8 cellular contexts compared by ENCODE assay signal in genomic region chr1:145917595-145917994, GRCh38. TPM values are rescaled to one million over a fixed set of nuclear protein-coding genes. Genes with fewer than 3 reads are reported as not detected.
DNase-seq lines count a peak whose midpoint lies in the region; ATAC-seq, FAIRE-seq and TF ChIP-seq lines count a peak whose summit lies in the region.

No MANE protein-coding gene starts in this region.

- peak overlapping the region; percentile 94 for H2AFZ ChIP-seq in DND-41 (ENCODE audit: low read depth, low read length)
- H2AFZ ChIP-seq in trophoblast cell (ENCODE audit: insufficient read depth, low read length, poor library complexity), result no peak overlapping the region

- WGBS in esophagus, 2 donors, result 55 to 65% methylated on average over 5 of the region's 5 CpGs
- WGBS in trophoblast cell (ENCODE audit: extremely low coverage, insufficient coverage, insufficient read length), result no CpG with 5 or more reads among the region's 5 CpGs

- no peak overlapping the region for H4K91ac ChIP-seq in trophoblast cell (ENCODE audit: low read depth, low read length)

- ATAC-seq in DND-41 (ENCODE audit: insufficient read depth, low read depth), result no peak
- ATAC-seq in Panc1, result no peak
- no peak for ATAC-seq in HG02884 (IDR thresholded peaks at IDR 0.05; ENCODE audit: unreplicated experiment)
- ATAC-seq in HG03175 (IDR thresholded peaks at IDR 0.05; ENCODE audit: unreplicated experiment), result no peak
- no peak for ATAC-seq in HG02571 (IDR thresholded peaks at IDR 0.05; ENCODE audit: unreplicated experiment)

- no peak for FAIRE-seq in frontal cortex (lab: Jason Lieb, UNC)

- no peak overlapping the region for H2BK120ac ChIP-seq in trophoblast cell (ENCODE audit: insufficient read depth, low read length, poor library complexity)

- H3K36me3 ChIP-seq in DND-41 (ENCODE audit: insufficient read depth, low read length), result peaks cover 11% of the 10 kb centered on the region; the same call in 1 of the 2 replicates
- peaks cover 7% of the 10 kb centered on the region for H3K36me3 ChIP-seq in Panc1 (ENCODE audit: control insufficient read depth, insufficient read depth, low read length)
- no peaks in the 10 kb centered on the region for H3K36me3 ChIP-seq in esophagus (ENCODE audit: control insufficient read depth in 2 of 2, insufficient read depth in 2 of 2, low read length in 1 of 2)
- peaks cover 0 to 2% of the 10 kb centered on the region in 2 experiments for H3K36me3 ChIP-seq in trophoblast cell (ENCODE audit: control insufficient read depth in 1 of 2, insufficient read depth in 2 of 2, low read length in 2 of 2)

- H3K18ac ChIP-seq in trophoblast cell (ENCODE audit: low read length), result no peak overlapping the region

- H3K27ac ChIP-seq in DND-41 (ENCODE audit: low read length), result peak overlapping the region; percentile 84
- peak overlapping the region; percentile 93 for H3K27ac ChIP-seq in Panc1 (ENCODE audit: low read length)
- peak overlapping the region; percentile 87 to 91 for H3K27ac ChIP-seq in esophagus (ENCODE audit: low read depth in 2 of 2, low read length in 1 of 2)
- H3K27ac ChIP-seq in trophoblast cell (ENCODE audit: low read depth, low read length), result no peak overlapping the region

- in situ Hi-C loops in Panc1 (cut with HindIII; ENCODE audit: low pct_unique_long_range_greater_than_20kb, low sequenced_read_pairs), result no loop called here

- H3K9ac ChIP-seq in DND-41 (ENCODE audit: low read depth, low read length), result peak overlapping the region; percentile 78
- no peak overlapping the region for H3K9ac ChIP-seq in trophoblast cell (ENCODE audit: low read length)

- DNase-seq in DND-41 (no peak), Panc1 (ENCODE audit: low read depth, low spot score) (no peak), trophoblast cell (no peak), frontal cortex (ENCODE audit: low spot score in 2 of 2) (no peak)

- no peak overlapping the region for H3K4ac ChIP-seq in trophoblast cell (ENCODE audit: low read depth, low read length)

- H3K23ac ChIP-seq in trophoblast cell (ENCODE audit: low read length), result no peak overlapping the region

- intact Hi-C loops in Panc1 (cut with micrococcal nuclease; ENCODE audit: unreplicated experiment), result loop anchor here (10.0 kb wide), 1 partner anchor 63 kb away; the partner anchor contains the start of gene PIAS3

- no peaks in the 10 kb centered on the region for H3K27me3 ChIP-seq in DND-41 (ENCODE audit: insufficient read depth, low read length, poor library complexity)
- H3K27me3 ChIP-seq in Panc1 (ENCODE audit: control insufficient read depth, insufficient read depth, low read length), result no peaks in the 10 kb centered on the region
- no peaks in the 10 kb centered on the region for H3K27me3 ChIP-seq in esophagus (ENCODE audit: control insufficient read depth in 1 of 2, insufficient read depth in 2 of 2, low read length in 2 of 2)
- no peaks in the 10 kb centered on the region for H3K27me3 ChIP-seq in trophoblast cell (ENCODE audit: insufficient read depth, low read length)

- no peak overlapping the region for H2AK5ac ChIP-seq in trophoblast cell (ENCODE audit: low read length)

- no peak overlapping the region for H4K8ac ChIP-seq in trophoblast cell (ENCODE audit: low read depth, low read length)

- no peaks in the 10 kb centered on the region for H3K9me3 ChIP-seq in DND-41 (ENCODE audit: insufficient read depth, low read length, severe bottlenecking)
- H3K9me3 ChIP-seq in Panc1 (ENCODE audit: control insufficient read depth, insufficient read depth, low read depth, low read length), result no peaks in the 10 kb centered on the region
- H3K9me3 ChIP-seq in esophagus (ENCODE audit: control insufficient read depth in 2 of 2, insufficient read depth in 1 of 2, low read depth in 1 of 2, low read length in 1 of 2), result no peaks in the 10 kb centered on the region
- no peaks in the 10 kb centered on the region for H3K9me3 ChIP-seq in trophoblast cell (ENCODE audit: insufficient read depth, low read depth, low read length)

- CTCF ChIA-PET in Panc1 (lab: Charles Lee), result no interaction called here

- H3K79me2 ChIP-seq in DND-41 (ENCODE audit: insufficient read depth, low read length) (peaks cover 12% of the 10 kb centered on the region), trophoblast cell (ENCODE audit: control insufficient read depth, insufficient read depth, low read length, poor library complexity) (peaks cover 4% of the 10 kb centered on the region)

- POLR2A ChIA-PET in Panc1 (lab: Charles Lee), result interaction anchor here (2.2 kb wide), 1 partner anchor 10 kb away, joined by 9 read pairs; the partner anchor contains the start of gene RBM8A

- H3K79me1 ChIP-seq in trophoblast cell (ENCODE audit: low read length), result peaks cover 6% of the 10 kb centered on the region

- H4K12ac ChIP-seq in trophoblast cell (ENCODE audit: low read depth, low read length), result no peak overlapping the region

- H3K4me3 ChIP-seq in DND-41 (ENCODE audit: low read depth in 1 of 2, low read length in 2 of 2), result peak overlapping the region; percentile 67 to 94; a peak in 3 of 4 replicates
- H3K4me3 ChIP-seq in Panc1 (ENCODE audit: low read depth in 2 of 2, low read length in 2 of 2), result peak overlapping the region; percentile 92 to 94
- peak overlapping the region; percentile 93 to 95 for H3K4me3 ChIP-seq in esophagus (ENCODE audit: low read depth in 1 of 2, low read length in 2 of 2)
- no peak overlapping the region for H3K4me3 ChIP-seq in trophoblast cell (ENCODE audit: low read depth, low read length)

- no peak for TF ChIP-seq CTCF in DND-41 (IDR thresholded peaks at IDR 0.05; ENCODE audit: borderline replicate concordance, extremely low read depth, low read length, poor library complexity, severe bottlenecking)
- TF ChIP-seq CTCF in Panc1 (IDR thresholded peaks at IDR 0.05), result no peak

- H3K4me1 ChIP-seq in DND-41 (ENCODE audit: insufficient read depth, low read length) (peaks cover 34% of the 10 kb centered on the region), Panc1 (ENCODE audit: control insufficient read depth, insufficient read depth, low read length) (peaks cover 16% of the 10 kb centered on the region), esophagus (ENCODE audit: control insufficient read depth in 2 of 2, insufficient read depth in 2 of 2, low read length in 1 of 2) (peaks cover 0 to 16% of the 10 kb centered on the region in 2 donors), trophoblast cell (ENCODE audit: control insufficient read depth in 1 of 2, insufficient read depth in 2 of 2, low read length in 2 of 2) (peaks cover 7 to 16% of the 10 kb centered on the region in 2 experiments)

- H4K20me1 ChIP-seq in DND-41 (ENCODE audit: insufficient read depth, low read length), result no peaks in the 10 kb centered on the region

- H3K4me2 ChIP-seq in DND-41 (ENCODE audit: insufficient read depth, low read length), result peak overlapping the region; percentile 87
- peak overlapping the region; percentile 82 for H3K4me2 ChIP-seq in trophoblast cell (ENCODE audit: low read length)

- no peak overlapping the region for H2BK5ac ChIP-seq in trophoblast cell (ENCODE audit: low read depth, low read length, poor library complexity)

- no peak overlapping the region for H3K14ac ChIP-seq in trophoblast cell (ENCODE audit: low read length)

- no TSS peak for BruUV-seq in Panc1 (replicated peaks; lab: Mats Ljungman, UMichigan)

- no peak overlapping the region for H2BK12ac ChIP-seq in trophoblast cell (ENCODE audit: low read length)

RNA-seq across cellular contexts. Expression of gene PEX11B, which starts 0.9 kb away (rescaled TPM):
- total RNA-seq in Panc1 (2021; ENCODE audit: unreplicated experiment), result 27.4 TPM
- polyA plus RNA-seq in Panc1 (2012; ENCODE audit: insufficient read length), result 28.0 TPM
- 10 to 100 TPM; 19.3 to 26.4 TPM for polyA plus RNA-seq in esophagus
- 10.6 and 12.2 TPM in 2 replicates for polyA plus RNA-seq in trophoblast cell (2013)
- 35.5 TPM for total RNA-seq in frontal cortex

RNA-seq across cellular contexts. Expression of gene ITGA10, which starts 7.7 kb away (rescaled TPM):
- total RNA-seq in Panc1 (2021; ENCODE audit: unreplicated experiment) (2.2 TPM), frontal cortex (0.82 TPM)
- polyA plus RNA-seq in Panc1 (2012; ENCODE audit: insufficient read length), result 1.3 TPM
- polyA plus RNA-seq in esophagus, result 1 to 10 TPM; 1.5 to 1.9 TPM
- 0.06 and 0.07 TPM in 2 replicates for polyA plus RNA-seq in trophoblast cell (2013)

RNA-seq across cellular contexts. Expression of gene RBM8A, which starts 9.7 kb away (rescaled TPM):
- total RNA-seq in Panc1 (2021; ENCODE audit: unreplicated experiment) (172 TPM), frontal cortex (81.1 TPM)
- 208 TPM for polyA plus RNA-seq in Panc1 (2012; ENCODE audit: insufficient read length)
- polyA plus RNA-seq in esophagus, result 100 to 1,000 TPM; 144 to 250 TPM
- 173 and 182 TPM in 2 replicates for polyA plus RNA-seq in trophoblast cell (2013)

RNA-seq across cellular contexts. Expression of gene ANKRD35, which starts 31.9 kb away (rescaled TPM):
- total RNA-seq in Panc1 (2021; ENCODE audit: unreplicated experiment) (not detected), frontal cortex (0.82 TPM)
- polyA plus RNA-seq in Panc1 (2012; ENCODE audit: insufficient read length), result not detected
- polyA plus RNA-seq in esophagus, result 10 to 100 TPM; 13.9 to 17.0 TPM
- 0.03 and 0.04 TPM in 2 replicates for polyA plus RNA-seq in trophoblast cell (2013)

RNA-seq across cellular contexts. Expression of gene LIX1L, which starts 40.2 kb away (rescaled TPM):
- 23.3 TPM for total RNA-seq in Panc1 (2021; ENCODE audit: unreplicated experiment)
- polyA plus RNA-seq in Panc1 (2012; ENCODE audit: insufficient read length), result 8.6 TPM
- polyA plus RNA-seq in esophagus, result 1 to 10 TPM; 2.1 to 2.9 TPM
- 2.1 and 2.2 TPM in 2 replicates for polyA plus RNA-seq in trophoblast cell (2013)
- total RNA-seq in frontal cortex, result 17.1 TPM
